In the genomic region with DNA sequence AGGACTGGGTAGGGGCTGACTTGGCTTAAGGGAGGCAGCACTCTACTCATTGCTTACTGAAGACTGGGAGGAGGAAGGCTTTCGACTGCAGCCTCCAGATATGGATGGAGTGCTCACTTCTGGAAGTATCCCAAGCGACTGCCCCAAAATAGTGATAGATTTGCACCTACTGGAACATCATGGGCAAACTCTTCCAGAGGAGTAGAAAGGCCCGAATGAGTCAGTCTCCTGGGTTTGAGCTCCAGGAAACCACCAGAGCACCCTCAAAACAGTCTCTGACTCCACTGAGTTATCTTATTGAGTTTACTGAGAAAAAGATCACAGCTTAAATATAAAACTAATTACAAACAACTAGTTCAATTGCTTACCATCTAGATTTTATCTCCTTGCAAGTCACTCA, we compare ENCODE assay signal across 28 cellular contexts. TPM values are rescaled to one million over a fixed set of nuclear protein-coding genes. Genes with fewer than 3 reads are reported as not detected.
DNase-seq lines count a peak whose midpoint lies in the region; ATAC-seq and TF ChIP-seq lines count a peak whose summit lies in the region.
"Had no signal": no experiment of that assay in that cellular context is flagged by ENCODE, and none has a peak within 500 bp of the region (broad histone marks: within the 10 kb centered on the region; RNA-seq: fewer than 3 reads in every experiment).

No MANE protein-coding gene starts in this region.

- ATAC-seq in Right ventricle myocardium inferior (no peak), GM21786 (IDR thresholded peaks at IDR 0.05; ENCODE audit: unreplicated experiment) (no peak)
- ATAC-seq: activated naive CD4-positive, alpha-beta T cell treated with anti-CD3 and anti-CD28 coated beads, Interleukin-2, amount 50 U/mL, for 72 hours; HCT116 had no signal

- H3K27me3 ChIP-seq in cardiac muscle cell (no peaks in the 10 kb centered on the region), parathyroid adenoma (ENCODE audit: control insufficient read depth, insufficient read depth, low read length) (no peaks in the 10 kb centered on the region)
- H3K27me3 ChIP-seq: SJCRH30 had no signal

- DNase-seq in cardiac muscle cell (ENCODE audit: low read depth in 1 of 2, low spot score in 1 of 2) (no peak), Right ventricle myocardium inferior (ENCODE audit: missing footprints) (no peak), superior temporal gyrus (ENCODE audit: extremely low spot score) (peak; percentile 35), coronary artery (ENCODE audit: low spot score) (no peak)
- DNase-seq in activated naive CD4-positive, alpha-beta T cell (lab: John Stamatoyannopoulos, UW): no peak
- DNase-seq: activated CD4-positive, alpha-beta T cell treated with anti-CD3 and anti-CD28 coated beads for 48 hours; activated CD8-positive, alpha-beta memory T cell treated with anti-CD3 and anti-CD28 coated beads for 24 hours; activated T-cell treated with anti-CD3 and anti-CD28 coated beads for 4 hours; DND-41; effector CD4-positive, alpha-beta T cell; Karpas-422; kidney; NCI-H1436 treated with DMSO at 0.1 percent for 48 hours; NCI-H446 treated with DMSO at 0.1 percent for 48 hours; nephron progenitor cell; retina; stimulated activated CD4-positive, alpha-beta T cell treated with anti-CD3 and anti-CD28 coated beads, Interleukin-4, amount 100 ng/mL, for 24 hours; SW 1271 had no signal

- no peak overlapping the region for H3K9ac ChIP-seq in parathyroid adenoma

- H3K4me3 ChIP-seq in cardiac muscle cell (no peak overlapping the region), parathyroid adenoma (ENCODE audit: low read depth, low read length) (no peak overlapping the region), coronary artery (no peak overlapping the region)
- H3K4me3 ChIP-seq: lung, mucosa of descending colon, SJCRH30 had no signal

- no peaks in the 10 kb centered on the region for H3K36me3 ChIP-seq in cardiac muscle cell
- no peaks in the 10 kb centered on the region for H3K36me3 ChIP-seq in parathyroid adenoma (ENCODE audit: control insufficient read depth, insufficient read depth, low read length)
- H3K36me3 ChIP-seq: SJCRH30 had no signal

- H3K4me2 ChIP-seq in parathyroid adenoma (ENCODE audit: low read length): no peak overlapping the region

- H3K9me3 ChIP-seq in cardiac muscle cell (ENCODE audit: low read depth) (no peaks in the 10 kb centered on the region), parathyroid adenoma (ENCODE audit: control insufficient read depth, low read length) (no peaks in the 10 kb centered on the region)
- H3K9me3 ChIP-seq: mucosa of descending colon, SJCRH30 had no signal

- intact Hi-C loops in Right ventricle myocardium inferior (cut with DNase I): no loop called here

- no peaks in the 10 kb centered on the region for H3K79me2 ChIP-seq in parathyroid adenoma

- TF ChIP-seq CTCF in cardiac muscle cell (IDR thresholded peaks at IDR 0.05; ENCODE audit: low read depth, low read length) (no peak), parathyroid adenoma (IDR thresholded peaks at IDR 0.05) (no peak), coronary artery (IDR thresholded peaks at IDR 0.05) (no peak)

- H2AFZ ChIP-seq in parathyroid adenoma: no peak overlapping the region

- peak overlapping the region; percentile 69 for H3K27ac ChIP-seq in cardiac muscle cell
- peak overlapping the region; percentile 11 for H3K27ac ChIP-seq in cingulate gyrus (ENCODE audit: low read depth, low read length)
- peak overlapping the region; percentile 25 for H3K27ac ChIP-seq in parathyroid adenoma
- peak overlapping the region in 1 of 2 donors; percentile 60 for H3K27ac ChIP-seq in coronary artery
- H3K27ac ChIP-seq: C4-2B, epithelial cell of prostate, SJCRH30 had no signal

- H3K4me1 ChIP-seq in cardiac muscle cell (ENCODE audit: low read depth) (peaks cover 43% of the 10 kb centered on the region), parathyroid adenoma (no peaks in the 10 kb centered on the region)

RNA-seq across cellular contexts. Expression of a gene that starts 37.2 kb away (rescaled TPM):
- total RNA-seq in cardiac muscle cell (75.7 and 96.3 TPM in 2 replicates), Right ventricle myocardium inferior (273 TPM)
- 286 and 335 TPM in 2 replicates for polyA plus RNA-seq in cardiac muscle cell
